Comparison of ENCODE assay signal across 14 cellular contexts in genomic region chr3:124999897-125000296, GRCh38.
"Had no signal": no experiment of that assay in that cellular context is flagged by ENCODE, and none has a peak within 500 bp of the region (broad histone marks: within the 10 kb centered on the region; RNA-seq: fewer than 3 reads in every experiment).

No MANE protein-coding gene starts in this region.

- H3K27me3 Mint-ChIP-seq: activated naive CD8-positive, alpha-beta T cell treated with anti-CD3 and anti-CD28 coated beads for 36 hours; natural killer cell treated with Interleukin-12 subunit alpha and Interleukin-12 subunit beta and Interleukin-15 and Interleukin-18, amount 100 ng/mL, for 72 hours; stimulated activated naive CD8-positive, alpha-beta T cell treated with anti-CD3 and anti-CD28 coated beads, Interleukin-15, Interleukin-2, amounts not matched to agents 100 ng/mL and 50 ng/mL, for 24 hours; T-helper 17 cell had no signal

- H3K4me3 ChIP-seq: mucosa of descending colon, psoas muscle, thoracic aorta had no signal

- H3K27ac Mint-ChIP-seq: activated naive CD8-positive, alpha-beta T cell treated with anti-CD3 and anti-CD28 coated beads for 36 hours; natural killer cell treated with Interleukin-12 subunit alpha and Interleukin-12 subunit beta and Interleukin-15 and Interleukin-18, amount 100 ng/mL, for 72 hours; stimulated activated naive CD8-positive, alpha-beta T cell treated with anti-CD3 and anti-CD28 coated beads, Interleukin-15, Interleukin-2, amounts not matched to agents 100 ng/mL and 50 ng/mL, for 24 hours; T-helper 17 cell had no signal

- ATAC-seq: activated CD4-positive, CD25-positive, alpha-beta regulatory T cell treated with anti-CD3 and anti-CD28 coated beads, Interleukin-2, amount 50 U/mL, for 24 hours; mucosa of descending colon; natural killer cell treated with Interleukin-12 subunit alpha and Interleukin-12 subunit beta and Interleukin-15 and Interleukin-18, amount 100 ng/mL, for 72 hours; psoas muscle; T-helper 17 cell had no signal

- H3K9me3 ChIP-seq: mucosa of descending colon, psoas muscle, thoracic aorta had no signal

- H3K4me1 Mint-ChIP-seq: T-helper 17 cell had no signal

- DNase-seq: activated CD4-positive, alpha-beta T cell treated with anti-CD3 and anti-CD28 coated beads, Interleukin-2, amount 50 U/mL, for 4 hours; activated naive CD8-positive, alpha-beta T cell treated with anti-CD3 and anti-CD28 coated beads for 36 hours; activated T-cell treated with anti-CD3 and anti-CD28 coated beads, Interleukin-2, amount 50 U/mL, for 1 hour; anterior cingulate cortex; mucosa of descending colon; occipital lobe; psoas muscle; stimulated activated CD4-positive, alpha-beta T cell treated with anti-CD3 and anti-CD28 coated beads, Interleukin-4, amount 100 ng/mL, for 1 hour; stimulated activated CD8-positive, alpha-beta memory T cell treated with anti-CD3 and anti-CD28 coated beads, Interleukin-4, amount 100 ng/mL, for 48 hours; T-helper 17 cell had no signal

- H3K27ac ChIP-seq: psoas muscle, thoracic aorta had no signal

- H3K4me3 Mint-ChIP-seq: activated naive CD8-positive, alpha-beta T cell treated with anti-CD3 and anti-CD28 coated beads for 36 hours; natural killer cell treated with Interleukin-12 subunit alpha and Interleukin-12 subunit beta and Interleukin-15 and Interleukin-18, amount 100 ng/mL, for 72 hours; stimulated activated naive CD8-positive, alpha-beta T cell treated with anti-CD3 and anti-CD28 coated beads, Interleukin-15, Interleukin-2, amounts not matched to agents 100 ng/mL and 50 ng/mL, for 24 hours; T-helper 17 cell had no signal

- H3K9me3 Mint-ChIP-seq: activated naive CD8-positive, alpha-beta T cell treated with anti-CD3 and anti-CD28 coated beads for 36 hours; natural killer cell treated with Interleukin-12 subunit alpha and Interleukin-12 subunit beta and Interleukin-15 and Interleukin-18, amount 100 ng/mL, for 72 hours; stimulated activated naive CD8-positive, alpha-beta T cell treated with anti-CD3 and anti-CD28 coated beads, Interleukin-15, Interleukin-2, amounts not matched to agents 100 ng/mL and 50 ng/mL, for 24 hours had no signal
